19 cellular contexts compared by ENCODE assay signal in the genomic region with DNA sequence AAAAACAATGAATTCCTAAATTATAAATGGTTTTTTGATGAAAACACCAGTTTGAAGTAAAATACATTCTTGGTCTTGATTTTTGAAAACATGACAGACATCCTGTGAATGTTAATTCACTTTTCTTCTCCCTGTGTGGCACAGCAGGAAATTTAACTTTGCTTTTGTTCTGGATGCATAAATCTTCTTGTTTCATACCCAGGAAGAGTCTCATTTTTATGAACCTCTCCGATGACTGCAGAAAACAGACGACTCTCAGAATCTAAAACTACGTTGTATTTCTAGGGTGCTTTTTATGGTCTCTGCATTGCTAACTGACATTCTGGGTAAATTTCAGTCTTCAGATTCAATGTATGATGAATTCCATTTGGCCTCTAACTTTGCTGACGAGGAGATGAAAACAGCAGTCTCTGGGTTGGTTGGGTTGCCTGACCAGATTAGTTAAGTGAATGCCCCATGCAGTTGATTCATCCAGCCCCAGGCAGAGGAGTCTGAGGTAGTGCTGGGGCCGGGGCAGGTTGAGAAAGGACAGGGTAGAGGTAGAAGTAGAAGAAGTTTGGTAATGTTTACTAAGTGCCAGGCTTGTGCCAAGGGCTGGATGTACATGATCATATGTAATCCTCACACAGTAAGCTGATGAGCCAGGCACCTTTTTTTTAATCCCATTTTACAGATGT. TPM values are rescaled to one million over a fixed set of nuclear protein-coding genes. Genes with fewer than 3 reads are reported as not detected.
DNase-seq lines count a peak whose midpoint lies in the region; ATAC-seq and TF ChIP-seq lines count a peak whose summit lies in the region.
"Had no signal": no experiment of that assay in that cellular context is flagged by ENCODE, and none has a peak within 500 bp of the region (broad histone marks: within the 10 kb centered on the region; RNA-seq: fewer than 3 reads in every experiment).

No MANE protein-coding gene starts in this region.

- peak overlapping the region; percentile 5 for H3K27ac Mint-ChIP-seq in CD4-positive, alpha-beta T cell
- peak overlapping the region; percentile 37 for H3K27ac Mint-ChIP-seq in dendritic cell treated with granulocyte-macrophage colony-stimulating factor and Interleukin-4, amounts not matched to agents 40 ng/mL and 50 ng/mL, for 4 days

- H3K27ac ChIP-seq in CD4-positive, alpha-beta T cell (ENCODE audit: low read depth, low read length), result no peak overlapping the region
- H3K27ac ChIP-seq in SK-N-MC, result peak overlapping the region; percentile 69
- H3K27ac ChIP-seq in trophoblast cell (ENCODE audit: low read depth, low read length), result no peak overlapping the region
- no peak overlapping the region for H3K27ac ChIP-seq in right atrium auricular region
- H3K27ac ChIP-seq: brain microvascular endothelial cell, C4-2B had no signal

- H3K4me1 Mint-ChIP-seq in CD4-positive, alpha-beta T cell (ENCODE audit: low read depth), result peaks cover 30% of the 10 kb centered on the region
- peaks cover 38% of the 10 kb centered on the region for H3K4me1 Mint-ChIP-seq in dendritic cell treated with granulocyte-macrophage colony-stimulating factor and Interleukin-4, amounts not matched to agents 40 ng/mL and 50 ng/mL, for 4 days (ENCODE audit: low read depth)

- CTCF ChIA-PET in CD4-positive, alpha-beta T cell (lab: Charles Lee), result no interaction called here

- H3K36me3 Mint-ChIP-seq in CD4-positive, alpha-beta T cell (ENCODE audit: low read depth), result peaks cover 46% of the 10 kb centered on the region
- H3K36me3 Mint-ChIP-seq in dendritic cell treated with granulocyte-macrophage colony-stimulating factor and Interleukin-4, amounts not matched to agents 40 ng/mL and 50 ng/mL, for 4 days (ENCODE audit: low read depth), result peaks cover 77% of the 10 kb centered on the region

- WGBS in trophoblast cell (ENCODE audit: extremely low coverage, insufficient coverage, insufficient read length), result no CpG with 5 or more reads among the region's 5 CpGs

- no peak overlapping the region for H4K8ac ChIP-seq in trophoblast cell (ENCODE audit: low read depth, low read length)

- no peak overlapping the region for H2BK120ac ChIP-seq in trophoblast cell (ENCODE audit: insufficient read depth, low read length, poor library complexity)

- no peaks in the 10 kb centered on the region for H3K79me2 ChIP-seq in trophoblast cell (ENCODE audit: control insufficient read depth, insufficient read depth, low read length, poor library complexity)
- H3K79me2 ChIP-seq: hepatocyte had no signal

- no peak overlapping the region for H3K4me3 Mint-ChIP-seq in CD4-positive, alpha-beta T cell
- H3K4me3 Mint-ChIP-seq in dendritic cell treated with granulocyte-macrophage colony-stimulating factor and Interleukin-4, amounts not matched to agents 40 ng/mL and 50 ng/mL, for 4 days, result no peak overlapping the region

- DNase-seq in CD4-positive, alpha-beta T cell, result no peak
- DNase-seq in SK-N-MC (ENCODE audit: low read depth, low spot score) (no peak), trophoblast cell (peak; percentile 27 to 39), SIG-M5 (lab: John Stamatoyannopoulos, UW) (no peak), right atrium auricular region (ENCODE audit: low spot score) (no peak)
- DNase-seq: activated CD4-positive, CD25-positive, alpha-beta regulatory T cell treated with anti-CD3 and anti-CD28 coated beads, Interleukin-2, amount 50 U/mL, for 72 hours; brain microvascular endothelial cell; foreskin melanocyte; GOT3; KBM-7; kidney; NCI-H2029 treated with DMSO at 0.1 percent for 48 hours had no signal

- H3K4me1 ChIP-seq in trophoblast cell (ENCODE audit: control insufficient read depth in 1 of 2, insufficient read depth in 2 of 2, low read length in 2 of 2), result peaks cover 8 to 18% of the 10 kb centered on the region in 2 experiments
- H3K4me1 ChIP-seq in right atrium auricular region, result peaks cover 0 to 13% of the 10 kb centered on the region in 2 donors

- no peak overlapping the region for H4K91ac ChIP-seq in trophoblast cell (ENCODE audit: low read depth, low read length)

- H3K79me1 ChIP-seq in trophoblast cell (ENCODE audit: low read length), result peaks cover 10% of the 10 kb centered on the region

- no peak overlapping the region for H2AK5ac ChIP-seq in trophoblast cell (ENCODE audit: low read length)

- H3K27me3 ChIP-seq in CD4-positive, alpha-beta T cell (ENCODE audit: control insufficient read depth, insufficient read depth, low read length), result no peaks in the 10 kb centered on the region
- H3K27me3 ChIP-seq in trophoblast cell (ENCODE audit: insufficient read depth, low read length) (no peaks in the 10 kb centered on the region), right atrium auricular region (no peaks in the 10 kb centered on the region)
- H3K27me3 ChIP-seq: brain microvascular endothelial cell, hepatocyte, vagina had no signal

- no peak for TF ChIP-seq CTCF in CD4-positive, alpha-beta T cell (IDR thresholded peaks at IDR 0.05)
- no peak for TF ChIP-seq CTCF in right atrium auricular region (IDR thresholded peaks at IDR 0.05)

- no peak overlapping the region for H3K18ac ChIP-seq in trophoblast cell (ENCODE audit: low read length)

- no peak overlapping the region for H2BK12ac ChIP-seq in trophoblast cell (ENCODE audit: low read length)

- intact Hi-C loops in CD4-positive, alpha-beta T cell (cut with DNase I, micrococcal nuclease), result loop anchor here in 1 of 2 experiments (10.0 kb wide), 2 partner anchors 55 to 175 kb away; no protein-coding TSS in a partner anchor
- intact Hi-C loops in dendritic cell treated with granulocyte-macrophage colony-stimulating factor and Interleukin-4, amounts not matched to agents 40 ng/mL and 50 ng/mL, for 4 days (cut with micrococcal nuclease), result loop anchor here (5.0 to 10.0 kb wide), 3 partner anchors 42 to 215 kb away; partner anchors contain the start of genes DEPDC7 and QSER1

- H3K9me3 ChIP-seq in CD4-positive, alpha-beta T cell (ENCODE audit: control insufficient read depth, low read length), result no peaks in the 10 kb centered on the region
- H3K9me3 ChIP-seq in SK-N-MC (ENCODE audit: low read depth, low read length), result no peaks in the 10 kb centered on the region
- H3K9me3 ChIP-seq in trophoblast cell (ENCODE audit: insufficient read depth, low read depth, low read length), result no peaks in the 10 kb centered on the region
- no peaks in the 10 kb centered on the region for H3K9me3 ChIP-seq in right atrium auricular region
- H3K9me3 ChIP-seq: vagina had no signal

- peaks cover 18% of the 10 kb centered on the region; the same call in 1 of the 2 replicates for H3K36me3 ChIP-seq in SK-N-MC (ENCODE audit: insufficient read depth, low read length)
- H3K36me3 ChIP-seq in trophoblast cell (ENCODE audit: control insufficient read depth in 1 of 2, insufficient read depth in 2 of 2, low read length in 2 of 2), result peaks cover 5 to 8% of the 10 kb centered on the region in 2 experiments
- H3K36me3 ChIP-seq in right atrium auricular region, result peaks cover 51% of the 10 kb centered on the region

- H3K23ac ChIP-seq in trophoblast cell (ENCODE audit: low read length), result no peak overlapping the region

- no peak overlapping the region for H2AFZ ChIP-seq in trophoblast cell (ENCODE audit: insufficient read depth, low read length, poor library complexity)
- H2AFZ ChIP-seq: hepatocyte had no signal

- H3K14ac ChIP-seq in trophoblast cell (ENCODE audit: low read length), result no peak overlapping the region

- POLR2A ChIA-PET in CD4-positive, alpha-beta T cell (lab: Charles Lee), result no interaction called here

- no peak overlapping the region for H3K4me2 ChIP-seq in trophoblast cell (ENCODE audit: low read length)
- H3K4me2 ChIP-seq: hepatocyte had no signal

- ATAC-seq in CD4-positive, alpha-beta T cell (ENCODE audit: poor library complexity), result no peak
- ATAC-seq in GM19467 (IDR thresholded peaks at IDR 0.05; ENCODE audit: unreplicated experiment) (no peak), GM19455 (IDR thresholded peaks at IDR 0.05; ENCODE audit: unreplicated experiment) (no peak)

- no peak overlapping the region for H3K9ac ChIP-seq in SK-N-MC (ENCODE audit: insufficient read length)
- no peak overlapping the region for H3K9ac ChIP-seq in trophoblast cell (ENCODE audit: low read length)

- H3K4ac ChIP-seq in trophoblast cell (ENCODE audit: low read depth, low read length), result no peak overlapping the region

- H3K27me3 Mint-ChIP-seq in CD4-positive, alpha-beta T cell, result no peaks in the 10 kb centered on the region
- no peaks in the 10 kb centered on the region for H3K27me3 Mint-ChIP-seq in dendritic cell treated with granulocyte-macrophage colony-stimulating factor and Interleukin-4, amounts not matched to agents 40 ng/mL and 50 ng/mL, for 4 days

- H2BK5ac ChIP-seq in trophoblast cell (ENCODE audit: low read depth, low read length, poor library complexity), result no peak overlapping the region

- no peaks in the 10 kb centered on the region for H3K9me3 Mint-ChIP-seq in CD4-positive, alpha-beta T cell
- H3K9me3 Mint-ChIP-seq in dendritic cell treated with granulocyte-macrophage colony-stimulating factor and Interleukin-4, amounts not matched to agents 40 ng/mL and 50 ng/mL, for 4 days, result no peaks in the 10 kb centered on the region

- no peak overlapping the region for H4K12ac ChIP-seq in trophoblast cell (ENCODE audit: low read depth, low read length)

- H3K4me3 ChIP-seq in SK-N-MC (0 out of 2 replicates have a peak overlapping the region, but pooled peaks have one; percentile 5), trophoblast cell (ENCODE audit: low read depth, low read length) (no peak overlapping the region), right atrium auricular region (no peak overlapping the region)
- H3K4me3 ChIP-seq: hepatocyte, lung, vagina had no signal

RNA-seq across cellular contexts. Expression of gene TCP11L1, which starts 20.1 kb away (rescaled TPM):
- total RNA-seq in CD4-positive, alpha-beta T cell, result 10 to 100 TPM in 1 of 2 experiments, 1 to 10 TPM in 1; 9.8 to 11.9 TPM
- polyA plus RNA-seq in trophoblast cell (2013), result 13.3 and 13.6 TPM in 2 replicates
- total RNA-seq in right atrium auricular region, result 10 to 100 TPM; 11.9 to 15.3 TPM

RNA-seq across cellular contexts. Expression of gene DEPDC7, which starts 43.8 kb away (rescaled TPM):
- total RNA-seq in CD4-positive, alpha-beta T cell, result 1 to 10 TPM; 2.9 to 3.1 TPM
- 3.9 and 4.0 TPM in 2 replicates for polyA plus RNA-seq in trophoblast cell (2013)
- total RNA-seq in right atrium auricular region, result under 1 TPM; 0.33 to 0.51 TPM

Comparison
In these comparisons a context has a peak if more than half of its experiments do, and no peak if none do; other contexts are left out.
1. DNase-seq: peak in trophoblast cell (2 of 2); none in CD4-positive, alpha-beta T cell (0 of 10), SK-N-MC (single experiment), SIG-M5 (single experiment) and right atrium auricular region (single experiment).